In genomic region chr6:144217264-144217663, GRCh38 we compare ENCODE assay signal across 8 cellular contexts.
DNase-seq lines count a peak whose midpoint lies in the region; ATAC-seq, FAIRE-seq and TF ChIP-seq lines count a peak whose summit lies in the region.

No MANE protein-coding gene starts in this region.

- no peak for TF ChIP-seq CTCF in BE2C (IDR thresholded peaks at IDR 0.05; ENCODE audit: low read depth, low read length)
- no peak for TF ChIP-seq CTCF in mammary epithelial cell (conservative IDR thresholded peaks at IDR 0.05 in 1 of 2, IDR thresholded peaks at IDR 0.05 in 1 of 2; ENCODE audit: extremely low read depth in 1 of 2, insufficient read depth in 1 of 2, low read depth in 1 of 2, low read length in 2 of 2)

- peak overlapping the region; percentile 82 for H3K4me2 ChIP-seq in mammary epithelial cell (ENCODE audit: insufficient read depth, low read depth, low read length)

- dilution Hi-C loops in mammary epithelial cell (cut with HindIII; ENCODE audit: low sequenced_read_pairs): no loop called here

- ATAC-seq in natural killer cell treated with Interleukin-12 subunit alpha and Interleukin-12 subunit beta and Interleukin-15 and Interleukin-18, amount 100 ng/mL, for 72 hours: no peak
- ATAC-seq in HG03520 (IDR thresholded peaks at IDR 0.05; ENCODE audit: unreplicated experiment) (no peak), HG02798 (IDR thresholded peaks at IDR 0.05; ENCODE audit: poor library complexity, unreplicated experiment) (no peak)

- no peaks in the 10 kb centered on the region for H3K4me1 ChIP-seq in BE2C
- peaks cover 13% of the 10 kb centered on the region for H3K4me1 ChIP-seq in mammary epithelial cell (ENCODE audit: insufficient read depth, low read length)

- peaks cover 38 to 39% of the 10 kb centered on the region in 2 donors for H3K4me1 Mint-ChIP-seq in natural killer cell treated with Interleukin-12 subunit alpha and Interleukin-12 subunit beta and Interleukin-15 and Interleukin-18, amount 100 ng/mL, for 72 hours (ENCODE audit: low read depth in 2 of 2)

- 90% methylated on average over 11 of the region's 11 CpGs for WGBS in mammary epithelial cell (ENCODE audit: low coverage, missing lambda C conversion rate)

- no peaks in the 10 kb centered on the region for H3K36me3 ChIP-seq in BE2C
- H3K36me3 ChIP-seq in mammary epithelial cell (ENCODE audit: insufficient read depth, low read length): no peaks in the 10 kb centered on the region

- DNase-seq in BE2C: no peak
- peak; percentile 4 for DNase-seq in KBM-7
- DNase-seq in mammary epithelial cell: no peak
- DNase-seq in natural killer cell treated with Interleukin-12 subunit alpha and Interleukin-12 subunit beta and Interleukin-15 and Interleukin-18, amount 100 ng/mL, for 72 hours (ENCODE audit: low spot score): no peak
- DNase-seq in urothelium cell line (ENCODE audit: low spot score): no peak
- no peak for DNase-seq in kidney tubule cell (ENCODE audit: low spot score)

- no peaks in the 10 kb centered on the region for H3K36me3 Mint-ChIP-seq in natural killer cell treated with Interleukin-12 subunit alpha and Interleukin-12 subunit beta and Interleukin-15 and Interleukin-18, amount 100 ng/mL, for 72 hours

- no peak overlapping the region for H3K27ac ChIP-seq in mammary epithelial cell (ENCODE audit: insufficient read depth, low read depth, low read length)

- no peaks in the 10 kb centered on the region for H3K27me3 ChIP-seq in BE2C
- no peaks in the 10 kb centered on the region for H3K27me3 ChIP-seq in mammary epithelial cell (ENCODE audit: insufficient read depth, low read length)

- H3K9me3 Mint-ChIP-seq in natural killer cell treated with Interleukin-12 subunit alpha and Interleukin-12 subunit beta and Interleukin-15 and Interleukin-18, amount 100 ng/mL, for 72 hours: no peaks in the 10 kb centered on the region

- peak overlapping the region; percentile 89 to 99 for H3K27ac Mint-ChIP-seq in natural killer cell treated with Interleukin-12 subunit alpha and Interleukin-12 subunit beta and Interleukin-15 and Interleukin-18, amount 100 ng/mL, for 72 hours

- CTCF ChIA-PET in mammary epithelial cell (lab: Charles Lee; ENCODE audit: low non-redundant PET): interaction anchor here (0.7 kb wide), 1 partner anchor 265 kb away, joined by 7 read pairs; no protein-coding TSS in a partner anchor

- BruUV-seq in mammary epithelial cell (replicated peaks; lab: Mats Ljungman, UMichigan): no TSS peak

- peak overlapping the region; percentile 58 for H2AFZ ChIP-seq in mammary epithelial cell (ENCODE audit: low read depth, low read length)

- H4K20me1 ChIP-seq in mammary epithelial cell (ENCODE audit: insufficient read depth, low read length): no peaks in the 10 kb centered on the region

- H3K9me3 ChIP-seq in BE2C (no peaks in the 10 kb centered on the region), mammary epithelial cell (replicated peaks; ENCODE audit: insufficient read depth, low read length) (peaks cover 4% of the 10 kb centered on the region)

- intact Hi-C loops in mammary epithelial cell (cut with micrococcal nuclease): loop anchor here (2.0 to 5.0 kb wide), 2 partner anchors 66 to 275 kb away; partner anchors contain the start of gene STX11

- H3K9ac ChIP-seq in mammary epithelial cell (ENCODE audit: insufficient read depth, low read length): no peak overlapping the region

- H3K4me3 ChIP-seq in BE2C (ENCODE audit: low read depth, low read length) (peak overlapping the region; percentile 81), mammary epithelial cell (replicated peaks in 1 of 3; ENCODE audit: insufficient read depth in 1 of 3, low read depth in 2 of 3, low read length in 3 of 3) (peak overlapping the region in 2 of 3 experiments; percentile 65 to 72)

- no peaks in the 10 kb centered on the region for H3K27me3 Mint-ChIP-seq in natural killer cell treated with Interleukin-12 subunit alpha and Interleukin-12 subunit beta and Interleukin-15 and Interleukin-18, amount 100 ng/mL, for 72 hours

- peak overlapping the region; percentile 91 for H3K4me3 Mint-ChIP-seq in natural killer cell treated with Interleukin-12 subunit alpha and Interleukin-12 subunit beta and Interleukin-15 and Interleukin-18, amount 100 ng/mL, for 72 hours

- in situ Hi-C loops in KBM-7 (cut with MboI; ENCODE audit: low pct_unique_long_range_greater_than_20kb, low sequenced_read_pairs): no loop called here
- in situ Hi-C loops in mammary epithelial cell (cut with MboI; ENCODE audit: low sequenced_read_pairs in 2 of 2): loop anchor here (5.0 kb wide), 2 partner anchors 115 to 120 kb away; partner anchors contain the start of gene SF3B5 (in 1 of the 2)

- H3K79me2 ChIP-seq in mammary epithelial cell (ENCODE audit: insufficient read depth, low read length): no peaks in the 10 kb centered on the region

- FAIRE-seq in urothelium cell line (lab: Jason Lieb, UNC): no peak
